Comparison of ENCODE assay signal across 7 cellular contexts in genomic region chr14:88785911-88786310, GRCh38. TPM values are rescaled to one million over a fixed set of nuclear protein-coding genes. Genes with fewer than 3 reads are reported as not detected.
"Had no signal": no experiment of that assay in that cellular context is flagged by ENCODE, and none has a peak within 500 bp of the region (broad histone marks: within the 10 kb centered on the region; RNA-seq: fewer than 3 reads in every experiment).

No MANE protein-coding gene starts in this region.

- H3K9ac ChIP-seq: KMS-11 had no signal

- H3K27me3 Mint-ChIP-seq: IgD-negative memory B cell had no signal

- DNase-seq: KBM-7, KG1 had no signal

- ATAC-seq: HepG2, K562 had no signal

- H3K4me2 ChIP-seq: KMS-11 had no signal

- H3K27ac ChIP-seq: HL-60, KMS-11 had no signal

- H3K4me3 Mint-ChIP-seq: IgD-negative memory B cell had no signal

- H3K4me3 ChIP-seq: K562 had no signal

- H3K27ac Mint-ChIP-seq: IgD-negative memory B cell had no signal

RNA-seq across cellular contexts. Expression of gene EML5, which starts 6.8 kb away (rescaled TPM):
- polyA plus RNA-seq: HepG2 had no signal
